Comparison of ENCODE assay signal across 21 cellular contexts in genomic region chr21:41633627-41634026, GRCh38.
"Had no signal": no experiment of that assay in that cellular context is flagged by ENCODE, and none has a peak within 500 bp of the region (broad histone marks: within the 10 kb centered on the region; RNA-seq: fewer than 3 reads in every experiment).

No MANE protein-coding gene starts in this region.

- H3K27me3 ChIP-seq: adrenal gland, neutrophil, right lobe of liver, upper lobe of left lung had no signal

- H3K79me2 ChIP-seq: parathyroid adenoma had no signal

- H3K4me1 Mint-ChIP-seq: naive thymus-derived CD4-positive, alpha-beta T cell had no signal

- DNase-seq: activated CD4-positive, alpha-beta T cell treated with anti-CD3 and anti-CD28 coated beads for 1 hour; activated CD8-positive, alpha-beta memory T cell treated with anti-CD3 and anti-CD28 coated beads for 24 hours; activated CD8-positive, alpha-beta memory T cell treated with anti-CD3 and anti-CD28 coated beads, Interleukin-2, amount 50 U/mL, for 48 hours; activated gamma-delta T cell; activated T-cell treated with anti-CD3 and anti-CD28 coated beads, Interleukin-2, amount 50 U/mL, for 72 hours; adrenal gland; cerebellar nuclear complex; effector CD4-positive, alpha-beta T cell; foreskin fibroblast; naive thymus-derived CD4-positive, alpha-beta T cell; right lobe of liver; stimulated activated CD4-positive, alpha-beta T cell treated with anti-CD3 and anti-CD28 coated beads, Interleukin-15, amount 100 ng/mL, for 24 hours; stimulated activated CD4-positive, alpha-beta T cell treated with anti-CD3 and anti-CD28 coated beads, Interleukin-4, amount 100 ng/mL, for 1 hour; stomach; SW 1271; WERI-Rb-1 had no signal

- H3K9ac ChIP-seq: parathyroid adenoma had no signal

- ATAC-seq: activated naive CD4-positive, alpha-beta T cell treated with anti-CD3 and anti-CD28 coated beads, Interleukin-2, amount 50 U/mL, for 72 hours; activated T-cell treated with anti-CD3 and anti-CD28 coated beads, Interleukin-2, amount 50 U/mL, for 72 hours; left lobe of liver; naive thymus-derived CD4-positive, alpha-beta T cell; right lobe of liver had no signal

- H3K36me3 Mint-ChIP-seq: activated naive CD4-positive, alpha-beta T cell treated with anti-CD3 and anti-CD28 coated beads, Interleukin-2, amount 50 U/mL, for 72 hours had no signal

- H3K27ac ChIP-seq: adrenal gland, neutrophil, parathyroid adenoma, right lobe of liver, stomach, WERI-Rb-1 had no signal

- H3K27ac Mint-ChIP-seq: activated naive CD4-positive, alpha-beta T cell treated with anti-CD3 and anti-CD28 coated beads, Interleukin-2, amount 50 U/mL, for 72 hours; activated T-cell treated with anti-CD3 and anti-CD28 coated beads, Interleukin-2, amount 50 U/mL, for 72 hours; naive thymus-derived CD4-positive, alpha-beta T cell had no signal

- H3K4me3 Mint-ChIP-seq: activated T-cell treated with anti-CD3 and anti-CD28 coated beads, Interleukin-2, amount 50 U/mL, for 72 hours; naive thymus-derived CD4-positive, alpha-beta T cell had no signal

- H2AFZ ChIP-seq: parathyroid adenoma had no signal

- H3K36me3 ChIP-seq: adrenal gland, neutrophil, right lobe of liver, stomach, upper lobe of left lung, WERI-Rb-1 had no signal

- H3K4me3 ChIP-seq: adrenal gland, right lobe of liver, stomach, upper lobe of left lung had no signal

- H3K4me1 ChIP-seq: adrenal gland, parathyroid adenoma, right lobe of liver had no signal

- H3K9me3 ChIP-seq: adrenal gland, neutrophil, right lobe of liver, upper lobe of left lung had no signal
